ENCODE assay signal across 18 cellular contexts in genomic region chr18:79445740-79446566, GRCh38. TPM values are rescaled to one million over a fixed set of nuclear protein-coding genes. Genes with fewer than 3 reads are reported as not detected.
A peak's percentile ranks its signal among the peaks of the same experiment; 100 is the strongest.
DNase-seq lines count a peak whose midpoint lies in the region; ATAC-seq, FAIRE-seq and TF ChIP-seq lines count a peak whose summit lies in the region.
"Had no signal": no experiment of that assay in that cellular context is flagged by ENCODE, and none has a peak within 500 bp of the region (broad histone marks: within the 10 kb centered on the region; RNA-seq: fewer than 3 reads in every experiment).

No MANE protein-coding gene starts in this region.

- H3K9ac ChIP-seq in BLaER1 = no peak overlapping the region
- H3K9ac ChIP-seq in neural progenitor cell = no peak overlapping the region

- no peak for TF ChIP-seq POLR2A in GM18505 (IDR thresholded peaks at IDR 0.05; ENCODE audit: borderline replicate concordance, extremely low read depth, insufficient read depth, insufficient read length)

- H3K27me3 Mint-ChIP-seq in brain (peaks cover 6% of the 10 kb centered on the region), neural progenitor cell (ENCODE audit: insufficient read depth, low read depth) (peaks cover 2% of the 10 kb centered on the region)
- H3K27me3 Mint-ChIP-seq: B cell had no signal

- H3K9me3 ChIP-seq in BLaER1 = no peaks in the 10 kb centered on the region
- no peaks in the 10 kb centered on the region for H3K9me3 ChIP-seq in neural progenitor cell (ENCODE audit: low read depth)
- H3K9me3 ChIP-seq: SJSA1 had no signal

- H3K36me3 ChIP-seq in BLaER1 (peaks cover 68% of the 10 kb centered on the region), neural progenitor cell (no peaks in the 10 kb centered on the region)
- H3K36me3 ChIP-seq: SJSA1 had no signal

- H3K4me2 ChIP-seq in BLaER1 (peak overlapping the region; percentile 37), neural progenitor cell (no peak overlapping the region)

- H3K79me2 ChIP-seq in neural progenitor cell (ENCODE audit: low read depth) = no peaks in the 10 kb centered on the region

- H3K4me1 ChIP-seq in BLaER1 (peaks cover 73% of the 10 kb centered on the region), neural progenitor cell (peaks cover 5% of the 10 kb centered on the region)

- H3K27me3 ChIP-seq in BLaER1 (no peaks in the 10 kb centered on the region), neural progenitor cell (no peaks in the 10 kb centered on the region)
- H3K27me3 ChIP-seq: SJSA1 had no signal

- no peaks in the 10 kb centered on the region for H3K36me3 Mint-ChIP-seq in brain
- H3K36me3 Mint-ChIP-seq in neural progenitor cell = no peaks in the 10 kb centered on the region

- no peak overlapping the region for H3K4me3 Mint-ChIP-seq in brain
- H3K4me3 Mint-ChIP-seq in neural progenitor cell = no peak overlapping the region
- H3K4me3 Mint-ChIP-seq: B cell had no signal

- H3K27ac Mint-ChIP-seq in brain = peak overlapping the region in 3 of 5 experiments; percentile 38 to 95 (median 49)
- peak overlapping the region; percentile 97 for H3K27ac Mint-ChIP-seq in neural progenitor cell

- H3K4me3 ChIP-seq in BLaER1 (no peak overlapping the region), neural progenitor cell (no peak overlapping the region)
- H3K4me3 ChIP-seq: SJSA1, skin epidermis had no signal

- H3K4me1 Mint-ChIP-seq in brain (peaks cover 44% of the 10 kb centered on the region), neural progenitor cell (peaks cover 24% of the 10 kb centered on the region)

- H3K9me3 Mint-ChIP-seq in brain (no peaks in the 10 kb centered on the region), neural progenitor cell (no peaks in the 10 kb centered on the region)

- no peak overlapping the region for H2AFZ ChIP-seq in neural progenitor cell (replicated peaks)

- DNase-seq in EH (ENCODE audit: low read depth) (peak; percentile 31), neural progenitor cell (ENCODE audit: low spot score) (no peak), NCI-H69 (lab: John Stamatoyannopoulos, UW) (no peak), D721Med (ENCODE audit: insufficient read length, low spot score) (no peak)
- DNase-seq: activated CD4-positive, CD25-positive, alpha-beta regulatory T cell; anterior cingulate cortex; kidney glomerular epithelial cell; NCI-H526 treated with DMSO at 0.1 percent for 48 hours; occipital lobe; PC-3; stimulated activated CD4-positive, alpha-beta T cell treated with anti-CD3 and anti-CD28 coated beads, Interleukin-4, amount 100 ng/mL, for 1 hour had no signal

- ATAC-seq in GM18505 (IDR thresholded peaks at IDR 0.05; ENCODE audit: unreplicated experiment) = no peak
- ATAC-seq: PC-3 had no signal

- TF ChIP-seq CTCF in brain (conservative IDR thresholded peaks at IDR 0.05) (no peak), neural progenitor cell (IDR thresholded peaks at IDR 0.05) (no peak), D721Med (IDR thresholded peaks at IDR 0.05; ENCODE audit: insufficient read depth, missing control alignments) (no peak)

- peaks cover 86% of the 10 kb centered on the region for H4K20me1 ChIP-seq in BLaER1
- no peaks in the 10 kb centered on the region for H4K20me1 ChIP-seq in neural progenitor cell (ENCODE audit: low read depth)

- no peak for FAIRE-seq in D721Med (lab: Jason Lieb, UNC)
- FAIRE-seq: HTR-8/SVneo had no signal

- H3F3A ChIP-seq in neural progenitor cell (ENCODE audit: low read depth) = no peaks in the 10 kb centered on the region

- H3K27ac ChIP-seq in BLaER1 (no peak overlapping the region), neural progenitor cell (no peak overlapping the region)
- H3K27ac ChIP-seq: SJSA1, skin epidermis had no signal

RNA-seq across cellular contexts. Expression of gene NFATC1, which starts 50.2 kb away (rescaled TPM):
- 5.5 TPM for polyA plus RNA-seq in brain (ENCODE audit: insufficient read depth, low read depth, low replicate concordance)
- 2.2 and 2.3 TPM in 2 replicates for total RNA-seq in neural progenitor cell (ENCODE audit: low replicate concordance)
